13 cellular contexts compared by ENCODE assay signal in genomic region chr9:97487107-97487506, GRCh38. TPM values are rescaled to one million over a fixed set of nuclear protein-coding genes. Genes with fewer than 3 reads are reported as not detected.
DNase-seq lines count a peak whose midpoint lies in the region; ATAC-seq, FAIRE-seq and TF ChIP-seq lines count a peak whose summit lies in the region.
"Had no signal": no experiment of that assay in that cellular context is flagged by ENCODE, and none has a peak within 500 bp of the region (broad histone marks: within the 10 kb centered on the region; RNA-seq: fewer than 3 reads in every experiment).

No MANE protein-coding gene starts in this region.

- H3K4me1 Mint-ChIP-seq in astrocyte (ENCODE audit: low read depth, unreplicated experiment): no peaks in the 10 kb centered on the region
- H3K4me1 Mint-ChIP-seq: stimulated activated effector memory CD8-positive, alpha-beta T cell treated with anti-CD3 and anti-CD28 coated beads, Interleukin-12 subunit alpha, Interleukin-12 subunit beta, amount 100 ng/mL, for 72 hours had no signal

- TF ChIP-seq POLR2A in right lobe of liver (IDR thresholded peaks at IDR 0.05): no peak

- no peak overlapping the region for H3K27ac ChIP-seq in DND-41 (ENCODE audit: low read length)
- no peak overlapping the region for H3K27ac ChIP-seq in astrocyte (ENCODE audit: low read depth, low read length)
- H3K27ac ChIP-seq in right lobe of liver: no peak overlapping the region

- no peaks in the 10 kb centered on the region for H3K27me3 Mint-ChIP-seq in astrocyte (ENCODE audit: low read depth, unreplicated experiment)

- H4K20me1 ChIP-seq in DND-41 (ENCODE audit: insufficient read depth, low read length): no peaks in the 10 kb centered on the region
- no peaks in the 10 kb centered on the region for H4K20me1 ChIP-seq in astrocyte (ENCODE audit: insufficient read depth, low read length)

- TF ChIP-seq CTCF in DND-41 (IDR thresholded peaks at IDR 0.05; ENCODE audit: borderline replicate concordance, extremely low read depth, low read length, poor library complexity, severe bottlenecking) (peak; percentile 11), astrocyte (IDR thresholded peaks at IDR 0.05; ENCODE audit: insufficient read depth, low read depth, low read length) (peak; percentile 44), right lobe of liver (IDR thresholded peaks at IDR 0.05) (peak; percentile 6 to 33 (median 30))

- H3K4me2 ChIP-seq in DND-41 (ENCODE audit: insufficient read depth, low read length) (no peak overlapping the region), astrocyte (ENCODE audit: low read length) (no peak overlapping the region)

- 80% methylated on average over 1 of the region's 2 CpGs for WGBS in right lobe of liver (ENCODE audit: insufficient coverage, low coverage, low lambda C conversion rate, missing lambda C conversion rate)

- H3K79me2 ChIP-seq in DND-41 (ENCODE audit: insufficient read depth, low read length) (no peaks in the 10 kb centered on the region), astrocyte (ENCODE audit: insufficient read depth, low read length) (no peaks in the 10 kb centered on the region)

- H3K9me3 ChIP-seq in DND-41 (ENCODE audit: insufficient read depth, low read length, severe bottlenecking): no peaks in the 10 kb centered on the region
- H3K9me3 ChIP-seq in astrocyte (ENCODE audit: insufficient read depth, low read depth, low read length): no peaks in the 10 kb centered on the region
- H3K9me3 ChIP-seq in right lobe of liver: no peaks in the 10 kb centered on the region

- H3K4me1 ChIP-seq in DND-41 (ENCODE audit: insufficient read depth, low read length) (no peaks in the 10 kb centered on the region), astrocyte (ENCODE audit: insufficient read depth, low read length) (no peaks in the 10 kb centered on the region), right lobe of liver (peaks cover 0 to 8% (median 0%) of the 10 kb centered on the region in 4 donors)

- no peak overlapping the region for H3K4me3 ChIP-seq in DND-41 (ENCODE audit: low read depth in 1 of 2, low read length in 2 of 2)
- H3K4me3 ChIP-seq in astrocyte (ENCODE audit: insufficient read depth, low read depth, low read length): no peak overlapping the region
- no peak overlapping the region for H3K4me3 ChIP-seq in right lobe of liver

- no peaks in the 10 kb centered on the region for H3K27me3 ChIP-seq in DND-41 (ENCODE audit: insufficient read depth, low read length, poor library complexity)
- no peaks in the 10 kb centered on the region for H3K27me3 ChIP-seq in astrocyte (ENCODE audit: insufficient read depth, low read length)
- H3K27me3 ChIP-seq in right lobe of liver: no peaks in the 10 kb centered on the region

- H3K36me3 ChIP-seq in DND-41 (ENCODE audit: insufficient read depth, low read length) (peaks cover 7% of the 10 kb centered on the region; the same call in 1 of the 2 replicates), astrocyte (ENCODE audit: insufficient read depth, low read length) (no peaks in the 10 kb centered on the region), right lobe of liver (peaks cover 0 to 6% (median 0%) of the 10 kb centered on the region in 4 donors)

- no peak overlapping the region for H3K27ac Mint-ChIP-seq in astrocyte (ENCODE audit: unreplicated experiment)
- H3K27ac Mint-ChIP-seq: stimulated activated effector memory CD8-positive, alpha-beta T cell treated with anti-CD3 and anti-CD28 coated beads, Interleukin-12 subunit alpha, Interleukin-12 subunit beta, amount 100 ng/mL, for 72 hours had no signal

- intact Hi-C loops in right lobe of liver (cut with DNase I): no loop called here

- no peak for FAIRE-seq in astrocyte (lab: Jason Lieb, UNC)

- DNase-seq in DND-41: no peak
- peak; percentile 45 for DNase-seq in HT-29 (ENCODE audit: low spot score)
- DNase-seq in astrocyte (ENCODE audit: low read depth): peak; percentile 10
- DNase-seq in right lobe of liver: no peak
- no peak for DNase-seq in NCI-H1048 (lab: John Stamatoyannopoulos, UW)
- no peak for DNase-seq in midbrain (lab: John Stamatoyannopoulos, UW)
- DNase-seq: amygdala, mesenchymal stem cell, NCI-H1436, SHP77 treated with DMSO at 0.1 percent for 48 hours had no signal

- H2AFZ ChIP-seq in DND-41 (ENCODE audit: low read depth, low read length): no peak overlapping the region
- no peak overlapping the region for H2AFZ ChIP-seq in astrocyte (ENCODE audit: low read depth, low read length)

- peaks cover 28% of the 10 kb centered on the region for H3K36me3 Mint-ChIP-seq in astrocyte (ENCODE audit: low read depth, unreplicated experiment)

- no peak overlapping the region for H3K4me3 Mint-ChIP-seq in astrocyte (ENCODE audit: unreplicated experiment)
- H3K4me3 Mint-ChIP-seq: stimulated activated effector memory CD8-positive, alpha-beta T cell treated with anti-CD3 and anti-CD28 coated beads, Interleukin-12 subunit alpha, Interleukin-12 subunit beta, amount 100 ng/mL, for 72 hours had no signal

- peaks cover 3% of the 10 kb centered on the region for H3K9me3 Mint-ChIP-seq in astrocyte (ENCODE audit: unreplicated experiment)
- H3K9me3 Mint-ChIP-seq: stimulated activated effector memory CD8-positive, alpha-beta T cell treated with anti-CD3 and anti-CD28 coated beads, Interleukin-12 subunit alpha, Interleukin-12 subunit beta, amount 100 ng/mL, for 72 hours had no signal

- H3K9ac ChIP-seq in DND-41 (ENCODE audit: low read depth, low read length): no peak overlapping the region
- H3K9ac ChIP-seq in astrocyte (ENCODE audit: low read length): no peak overlapping the region

- ATAC-seq in DND-41 (ENCODE audit: insufficient read depth, low read depth) (no peak), right lobe of liver (peak; percentile 43 to 72 (median 54)), HG03378 (IDR thresholded peaks at IDR 0.05; ENCODE audit: unreplicated experiment) (no peak), HG02642 (IDR thresholded peaks at IDR 0.05; ENCODE audit: poor library complexity, unreplicated experiment) (no peak)
- ATAC-seq: stimulated activated effector memory CD8-positive, alpha-beta T cell treated with anti-CD3 and anti-CD28 coated beads, Interleukin-12 subunit alpha, Interleukin-12 subunit beta, amount 100 ng/mL, for 72 hours had no signal

RNA-seq across cellular contexts. Expression of gene TMOD1, which starts 14.4 kb away (rescaled TPM):
- total RNA-seq in HT-29 (2014; rRNA removed; shearing (Covaris generic)): not detected in 2 replicates
- 0.24 and 0.48 TPM in 2 replicates for total RNA-seq in astrocyte
- total RNA-seq in right lobe of liver: 10 to 100 TPM in 4 of 6 experiments, 1 to 10 TPM in 2; 5.9 to 14.3 (median 12.7) TPM

Comparison
In these comparisons a context has a peak if more than half of its experiments do, and no peak if none do; other contexts are left out.
1. ATAC-seq: peak in right lobe of liver (4 of 4); none in DND-41 (single experiment), HG03378 (single experiment) and HG02642 (single experiment).
2. DNase-seq: peak in HT-29 (single experiment) and astrocyte (single experiment); none in DND-41 (single experiment), right lobe of liver (0 of 3), NCI-H1048 (single experiment) and midbrain (single experiment).
3. Peak in every context shown above with its lines, with median percentiles within 50 percentile points of each other: CTCF ChIP-seq.